ENCODE assay signal across 8 cellular contexts in genomic region chr14:64478634-64479250, GRCh38. TPM values are rescaled to one million over a fixed set of nuclear protein-coding genes. Genes with fewer than 3 reads are reported as not detected.
DNase-seq lines count a peak whose midpoint lies in the region; ATAC-seq and TF ChIP-seq lines count a peak whose summit lies in the region.

No MANE protein-coding gene starts in this region.

- POLR2A ChIA-PET in activated B cell treated with CpG ODN at 0.5 μM for 24 hours (lab: Charles Lee) = interaction anchor here (1.0 to 1.6 kb wide), 3 partner anchors 13 to 32 kb away, joined by 3 to 5 read pairs (median 4); partner anchors contain the start of gene AKAP5

- no peak overlapping the region for H3K4me3 Mint-ChIP-seq in activated B cell treated with CpG ODN at 0.5 μM for 24 hours
- H3K4me3 Mint-ChIP-seq in activated T-helper 1 cell treated with anti-CD3 and anti-CD28 coated beads, Interleukin-12 subunit alpha, Interleukin-12 subunit beta, Interleukin-2, Interleukin-4 antibody, amounts not matched to agents 30 ng/mL and 10 ng/mL and 1 ng/mL, durations not matched to agents 14 hours and 24 hours and 36 hours = no peak overlapping the region

- no peaks in the 10 kb centered on the region for H3K9me3 Mint-ChIP-seq in activated B cell treated with CpG ODN at 0.5 μM for 24 hours
- no peaks in the 10 kb centered on the region for H3K9me3 Mint-ChIP-seq in activated T-helper 1 cell treated with anti-CD3 and anti-CD28 coated beads, Interleukin-12 subunit alpha, Interleukin-12 subunit beta, Interleukin-2, Interleukin-4 antibody, amounts not matched to agents 30 ng/mL and 10 ng/mL and 1 ng/mL, durations not matched to agents 14 hours and 24 hours and 36 hours

- in situ Hi-C loops in GM13976 (cut with MboI; ENCODE audit: low sequenced_read_pairs, unreplicated experiment) = loop anchor here (10.0 kb wide), 1 partner anchor 134 kb away; no protein-coding TSS in a partner anchor

- DNase-seq in AG08395 (ENCODE audit: low spot score) (peak; percentile 43), GM13976 (ENCODE audit: low spot score) (peak; percentile 38), activated B cell treated with CpG ODN at 0.5 μM for 24 hours (no peak), kidney tubule cell (ENCODE audit: low spot score) (peak; percentile 28), GF-D8 (lab: John Stamatoyannopoulos, UW) (no peak)
- DNase-seq in activated T-helper 1 cell treated with anti-CD3 and anti-CD28 coated beads, Interleukin-12 subunit alpha, Interleukin-12 subunit beta, Interleukin-2, Interleukin-4 antibody, amounts not matched to agents 30 ng/mL and 10 ng/mL and 1 ng/mL, durations not matched to agents 14 hours and 24 hours and 36 hours (ENCODE audit: low spot score) = no peak

- H3K4me1 Mint-ChIP-seq in activated B cell treated with CpG ODN at 0.5 μM for 24 hours = peaks cover 4% of the 10 kb centered on the region
- peaks cover 9% of the 10 kb centered on the region for H3K4me1 Mint-ChIP-seq in activated T-helper 1 cell treated with anti-CD3 and anti-CD28 coated beads, Interleukin-12 subunit alpha, Interleukin-12 subunit beta, Interleukin-2, Interleukin-4 antibody, amounts not matched to agents 30 ng/mL and 10 ng/mL and 1 ng/mL, durations not matched to agents 14 hours and 24 hours and 36 hours (ENCODE audit: low read depth)

- intact Hi-C loops in activated B cell treated with CpG ODN at 0.5 μM for 24 hours (cut with micrococcal nuclease) = loop anchor here (1.0 to 10.0 kb wide), 6 partner anchors 33 to 314 kb away; no protein-coding TSS in a partner anchor
- intact Hi-C loops in activated T-helper 1 cell treated with anti-CD3 and anti-CD28 coated beads, Interleukin-12 subunit alpha, Interleukin-12 subunit beta, Interleukin-2, Interleukin-4 antibody, amounts not matched to agents 30 ng/mL and 10 ng/mL and 1 ng/mL, durations not matched to agents 14 hours and 24 hours and 36 hours (cut with micrococcal nuclease) = loop anchor here (1.0 to 2.0 kb wide), 3 partner anchors 22 to 134 kb away; no protein-coding TSS in a partner anchor

- no peak for ATAC-seq in activated B cell treated with CpG ODN at 0.5 μM for 24 hours (ENCODE audit: low read depth)
- ATAC-seq in GM18873 (IDR thresholded peaks at IDR 0.05; ENCODE audit: low FRiP score, unreplicated experiment) = no peak
- ATAC-seq in HG02588 (IDR thresholded peaks at IDR 0.05; ENCODE audit: unreplicated experiment) = no peak

- H3K27me3 Mint-ChIP-seq in activated B cell treated with CpG ODN at 0.5 μM for 24 hours = no peaks in the 10 kb centered on the region
- no peaks in the 10 kb centered on the region for H3K27me3 Mint-ChIP-seq in activated T-helper 1 cell treated with anti-CD3 and anti-CD28 coated beads, Interleukin-12 subunit alpha, Interleukin-12 subunit beta, Interleukin-2, Interleukin-4 antibody, amounts not matched to agents 30 ng/mL and 10 ng/mL and 1 ng/mL, durations not matched to agents 14 hours and 24 hours and 36 hours (ENCODE audit: insufficient read depth)

- CTCF ChIA-PET in activated B cell treated with CpG ODN at 0.5 μM for 24 hours (lab: Charles Lee) = interaction anchor here (0.6 to 7.4 kb wide), 18 partner anchors 12 to 175 kb away, joined by 3 to 148 read pairs (median 8); partner anchors contain the start of gene AKAP5

- peaks cover 18% of the 10 kb centered on the region for H3K36me3 Mint-ChIP-seq in activated B cell treated with CpG ODN at 0.5 μM for 24 hours (ENCODE audit: low read depth)
- H3K36me3 Mint-ChIP-seq in activated T-helper 1 cell treated with anti-CD3 and anti-CD28 coated beads, Interleukin-12 subunit alpha, Interleukin-12 subunit beta, Interleukin-2, Interleukin-4 antibody, amounts not matched to agents 30 ng/mL and 10 ng/mL and 1 ng/mL, durations not matched to agents 14 hours and 24 hours and 36 hours (ENCODE audit: low read depth) = peaks cover 11% of the 10 kb centered on the region

- no peak overlapping the region for H3K27ac Mint-ChIP-seq in activated B cell treated with CpG ODN at 0.5 μM for 24 hours
- H3K27ac Mint-ChIP-seq in activated T-helper 1 cell treated with anti-CD3 and anti-CD28 coated beads, Interleukin-12 subunit alpha, Interleukin-12 subunit beta, Interleukin-2, Interleukin-4 antibody, amounts not matched to agents 30 ng/mL and 10 ng/mL and 1 ng/mL, durations not matched to agents 14 hours and 24 hours and 36 hours = no peak overlapping the region

- TF ChIP-seq CTCF in GM13976 (IDR thresholded peaks at IDR 0.05; ENCODE audit: borderline replicate concordance, control extremely low read depth, extremely low read depth, insufficient read depth, missing control alignments) (no peak), activated B cell treated with CpG ODN at 0.5 μM for 24 hours (IDR thresholded peaks at IDR 0.05) (peak; percentile 23)

RNA-seq across cellular contexts. Expression of gene AKAP5, which starts 13.4 kb away (rescaled TPM):
- 4.3 and 5.1 TPM in 2 replicates for total RNA-seq in activated B cell treated with CpG ODN at 0.5 μM for 24 hours
- 1.1 and 1.5 TPM in 2 replicates for total RNA-seq in activated T-helper 1 cell treated with anti-CD3 and anti-CD28 coated beads, Interleukin-12 subunit alpha, Interleukin-12 subunit beta, Interleukin-2, Interleukin-4 antibody, amounts not matched to agents 30 ng/mL and 10 ng/mL and 1 ng/mL, durations not matched to agents 14 hours and 24 hours and 36 hours

RNA-seq across cellular contexts. Expression of gene ZBTB25, which starts 24.9 kb away (rescaled TPM):
- total RNA-seq in activated B cell treated with CpG ODN at 0.5 μM for 24 hours = 20.9 and 29.1 TPM in 2 replicates
- total RNA-seq in activated T-helper 1 cell treated with anti-CD3 and anti-CD28 coated beads, Interleukin-12 subunit alpha, Interleukin-12 subunit beta, Interleukin-2, Interleukin-4 antibody, amounts not matched to agents 30 ng/mL and 10 ng/mL and 1 ng/mL, durations not matched to agents 14 hours and 24 hours and 36 hours = 18.6 and 19.6 TPM in 2 replicates

RNA-seq across cellular contexts. Expression of gene ZBTB1, which starts 25.8 kb away (rescaled TPM):
- 56.5 and 60.7 TPM in 2 replicates for total RNA-seq in activated B cell treated with CpG ODN at 0.5 μM for 24 hours
- 41.2 and 46.8 TPM in 2 replicates for total RNA-seq in activated T-helper 1 cell treated with anti-CD3 and anti-CD28 coated beads, Interleukin-12 subunit alpha, Interleukin-12 subunit beta, Interleukin-2, Interleukin-4 antibody, amounts not matched to agents 30 ng/mL and 10 ng/mL and 1 ng/mL, durations not matched to agents 14 hours and 24 hours and 36 hours

Comparison
In these comparisons a context has a peak if more than half of its experiments do, and no peak if none do; other contexts are left out.
1. DNase-seq: peak in AG08395 (single experiment), GM13976 (single experiment) and kidney tubule cell (single experiment); none in activated B cell treated with CpG ODN at 0.5 μM for 24 hours (single experiment), activated T-helper 1 cell treated with anti-CD3 and anti-CD28 coated beads, Interleukin-12 subunit alpha, Interleukin-12 subunit beta, Interleukin-2, Interleukin-4 antibody, amounts not matched to agents 30 ng/mL and 10 ng/mL and 1 ng/mL, durations not matched to agents 14 hours and 24 hours and 36 hours (single experiment) and GF-D8 (single experiment).